Comparison of ENCODE assay signal across 8 cellular contexts in genomic region chr1:169427081-169427611, GRCh38.
DNase-seq lines count a peak whose midpoint lies in the region.

TSS of gene CCDC181 (minus strand) at chr1:169427474. CDS start at chr1:169424927, 2,547 bp downstream.

- H3K36me3 ChIP-seq in HAP-1 (replicated peaks): no peaks in the 10 kb centered on the region

- H3K4me3 ChIP-seq in HAP-1: peak within 1 kb of the TSS; percentile 12; the same call in 1 of the 2 replicates

- H3K27me3 ChIP-seq in HAP-1 (ENCODE audit: low read depth): peaks cover 22% of the 10 kb centered on the region

- H3K4me1 ChIP-seq in HAP-1: no peaks in the 10 kb centered on the region

- H3K9me3 ChIP-seq in HAP-1: 0 out of 2 replicates have a peak, but pooled peaks cover under 1% of the 10 kb centered on the region

- in situ Hi-C loops in HAP-1 (cut with MboI; ENCODE audit: low sequenced_read_pairs): no loop called here

- DNase-seq in COLO668 (lab: John Stamatoyannopoulos, UW; ENCODE audit: unreplicated experiment) (peak; percentile 46), HAP-1 (ENCODE audit: low spot score in 2 of 2) (peak; percentile 39 to 73), NCI-H2171 (lab: John Stamatoyannopoulos, UW) (peak; percentile 50), epidermal melanocyte (ENCODE audit: insufficient read length, low spot score) (peak; percentile 27), middle frontal gyrus (ENCODE audit: extremely low spot score, low spot score) (peak; percentile 81), OCI-M2 (lab: John Stamatoyannopoulos, UW; ENCODE audit: unreplicated experiment) (no peak)
- DNase-seq in activated CD8-positive, alpha-beta memory T cell treated with anti-CD3 and anti-CD28 coated beads for 4 hours (ENCODE audit: low read depth in 2 of 2): peak; percentile 14 to 18
- peak; percentile 16 to 21 for DNase-seq in stimulated activated CD8-positive, alpha-beta memory T cell treated with anti-CD3 and anti-CD28 coated beads, Interleukin-15, amount 100 ng/mL, for 4 hours (ENCODE audit: low read depth in 2 of 2)
